Comparison of ENCODE assay signal across 11 cellular contexts in the genomic region with DNA sequence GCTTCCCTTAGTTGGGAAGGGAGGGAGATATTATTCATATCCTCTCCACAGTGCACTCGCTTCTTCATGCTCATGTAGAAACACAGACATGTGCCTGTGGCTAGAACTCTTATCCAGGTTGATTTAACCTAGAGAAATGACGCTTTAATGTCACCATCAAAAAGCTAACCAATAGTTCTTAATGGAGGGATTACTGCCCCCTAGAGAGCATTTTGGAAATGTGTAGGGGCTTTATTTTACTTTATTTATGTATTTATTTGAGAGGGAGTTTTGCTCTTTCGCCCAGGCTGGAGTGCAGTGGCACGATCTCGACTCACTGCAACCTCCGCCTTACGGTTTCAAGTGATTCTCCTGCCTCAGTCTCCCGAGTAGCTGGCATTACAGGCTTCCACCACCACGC.
DNase-seq lines count a peak whose midpoint lies in the region; ATAC-seq, FAIRE-seq and TF ChIP-seq lines count a peak whose summit lies in the region.
"Had no signal": no experiment of that assay in that cellular context is flagged by ENCODE, and none has a peak within 500 bp of the region (broad histone marks: within the 10 kb centered on the region; RNA-seq: fewer than 3 reads in every experiment).

No MANE protein-coding gene starts in this region.

- no peak for FAIRE-seq in D721Med (lab: Jason Lieb, UNC)

- POLR2A ChIA-PET in WTC11 (lab: Charles Lee) = no interaction called here
- POLR2A ChIA-PET in activated CD8-positive, alpha-beta T cell treated with anti-CD3 and anti-CD28 coated beads, Interleukin-2, amount 10 ng/mL, durations not matched to agents 7 days and 5 days (lab: Charles Lee) = no interaction called here

- H3K4me3 Mint-ChIP-seq in WTC11 = no peak overlapping the region
- H3K4me3 Mint-ChIP-seq in activated CD8-positive, alpha-beta T cell treated with anti-CD3 and anti-CD28 coated beads, Interleukin-2, amount 10 ng/mL, durations not matched to agents 7 days and 5 days = no peak overlapping the region
- H3K4me3 Mint-ChIP-seq: central memory CD8-positive, alpha-beta T cell had no signal

- peaks cover 10% of the 10 kb centered on the region for H3K4me1 Mint-ChIP-seq in WTC11
- H3K4me1 Mint-ChIP-seq in activated CD8-positive, alpha-beta T cell treated with anti-CD3 and anti-CD28 coated beads, Interleukin-2, amount 10 ng/mL, durations not matched to agents 7 days and 5 days (ENCODE audit: low read depth) = no peaks in the 10 kb centered on the region

- TF ChIP-seq EP300 in Ishikawa (IDR thresholded peaks at IDR 0.05; ENCODE audit: borderline replicate concordance) = no peak

- no peak overlapping the region for H3K27ac Mint-ChIP-seq in WTC11
- H3K27ac Mint-ChIP-seq in activated CD8-positive, alpha-beta T cell treated with anti-CD3 and anti-CD28 coated beads, Interleukin-2, amount 10 ng/mL, durations not matched to agents 7 days and 5 days = no peak overlapping the region

- TF ChIP-seq RAD21 in Ishikawa (IDR thresholded peaks at IDR 0.05; ENCODE audit: low read depth) = peak; percentile 48

- CTCF ChIA-PET in WTC11 (lab: Charles Lee) = interaction anchor here (0.7 to 3.0 kb wide), 11 partner anchors 76 to 329 kb away, joined by 3 to 33 read pairs (median 4); no protein-coding TSS in a partner anchor
- CTCF ChIA-PET in activated CD8-positive, alpha-beta T cell treated with anti-CD3 and anti-CD28 coated beads, Interleukin-2, amount 10 ng/mL, durations not matched to agents 7 days and 5 days (lab: Charles Lee) = no interaction called here

- no peaks in the 10 kb centered on the region for H3K27me3 Mint-ChIP-seq in WTC11 (ENCODE audit: low read depth)
- H3K27me3 Mint-ChIP-seq in activated CD8-positive, alpha-beta T cell treated with anti-CD3 and anti-CD28 coated beads, Interleukin-2, amount 10 ng/mL, durations not matched to agents 7 days and 5 days (ENCODE audit: low read depth) = peaks cover 13% of the 10 kb centered on the region

- H3K36me3 Mint-ChIP-seq in WTC11 = no peaks in the 10 kb centered on the region
- no peaks in the 10 kb centered on the region for H3K36me3 Mint-ChIP-seq in activated CD8-positive, alpha-beta T cell treated with anti-CD3 and anti-CD28 coated beads, Interleukin-2, amount 10 ng/mL, durations not matched to agents 7 days and 5 days (ENCODE audit: low read depth)

- 0 out of 2 replicates have a peak, but pooled peaks have one; percentile 22 for ATAC-seq in WTC11
- ATAC-seq in left lobe of liver = peak; percentile 91
- ATAC-seq in GM18498 (IDR thresholded peaks at IDR 0.05; ENCODE audit: unreplicated experiment) = no peak
- ATAC-seq in activated CD8-positive, alpha-beta T cell treated with anti-CD3 and anti-CD28 coated beads, Interleukin-2, amount 10 ng/mL, durations not matched to agents 7 days and 5 days = no peak
- ATAC-seq in HG02938 (IDR thresholded peaks at IDR 0.05; ENCODE audit: unreplicated experiment) = no peak

- DNase-seq in D721Med (ENCODE audit: insufficient read length, low spot score) (no peak), WTC11 (ENCODE audit: low spot score) (no peak), left lobe of liver (ENCODE audit: low spot score) (no peak)
- DNase-seq in activated CD8-positive, alpha-beta T cell treated with anti-CD3 and anti-CD28 coated beads, Interleukin-2, amount 10 ng/mL, durations not matched to agents 7 days and 5 days = no peak
- DNase-seq in stimulated activated CD4-positive, alpha-beta T cell treated with anti-CD3 and anti-CD28 coated beads, Interleukin-2, amount 100 ng/mL, for 24 hours = no peak
- DNase-seq: activated CD4-positive, alpha-beta T cell treated with anti-CD3 and anti-CD28 coated beads, Interleukin-2, amount 50 U/mL, for 4 hours; NCI-H748 treated with DMSO at 0.1 percent for 48 hours had no signal

- TF ChIP-seq CTCF in D721Med (IDR thresholded peaks at IDR 0.05; ENCODE audit: insufficient read depth, missing control alignments) (peak; percentile 27), WTC11 (IDR thresholded peaks at IDR 0.05) (peak; percentile 41; the same call in 1 of the 2 replicates)

- H3K9me3 Mint-ChIP-seq in WTC11 = 0 out of 2 replicates have a peak, but pooled peaks cover 5% of the 10 kb centered on the region
- no peaks in the 10 kb centered on the region for H3K9me3 Mint-ChIP-seq in activated CD8-positive, alpha-beta T cell treated with anti-CD3 and anti-CD28 coated beads, Interleukin-2, amount 10 ng/mL, durations not matched to agents 7 days and 5 days (ENCODE audit: insufficient read depth)
- H3K9me3 Mint-ChIP-seq: central memory CD8-positive, alpha-beta T cell had no signal

TF ChIP-seq in Ishikawa, 13 proteins besides CTCF, POLR2A, EP300 and RAD21 (continues in another document):
- no peak for TF ChIP-seq MAX (IDR thresholded peaks at IDR 0.05)
- no peak for TF ChIP-seq FOXM1 (IDR thresholded peaks at IDR 0.05; ENCODE audit: borderline replicate concordance, low read depth)
- no peak for TF ChIP-seq NFIC (IDR thresholded peaks at IDR 0.05)
- TF ChIP-seq YY1 (IDR thresholded peaks at IDR 0.05; ENCODE audit: low read depth) = no peak
- TF ChIP-seq TAF1 (IDR thresholded peaks at IDR 0.05; ENCODE audit: low read depth) = no peak
- TF ChIP-seq REST (IDR thresholded peaks at IDR 0.05; ENCODE audit: low read depth) = no peak
- no peak for TF ChIP-seq CREB1 (IDR thresholded peaks at IDR 0.05; ENCODE audit: low read depth)
- no peak for TF ChIP-seq TEAD4 (IDR thresholded peaks at IDR 0.05)
- no peak for TF ChIP-seq EGR1 (IDR thresholded peaks at IDR 0.05)

TF ChIP-seq in WTC11, 78 proteins besides CTCF, POLR2A, EP300 and RAD21:
- TF ChIP-seq ZNF317 (CRISPR knock-in tag; IDR thresholded peaks at IDR 0.05; ENCODE audit: borderline replicate concordance, low read depth) = no peak
- TF ChIP-seq JAZF1 (CRISPR knock-in tag; IDR thresholded peaks at IDR 0.05) = no peak
- no peak for TF ChIP-seq PRDM15 (CRISPR knock-in tag; IDR thresholded peaks at IDR 0.05)
- no peak for TF ChIP-seq ZNF219 (CRISPR knock-in tag; IDR thresholded peaks at IDR 0.05; ENCODE audit: borderline replicate concordance)
- no peak for TF ChIP-seq FOXJ3 (CRISPR knock-in tag; IDR thresholded peaks at IDR 0.05; ENCODE audit: borderline replicate concordance)
- no peak for TF ChIP-seq ATF1 (CRISPR knock-in tag; IDR thresholded peaks at IDR 0.05)
- TF ChIP-seq OVOL2 (CRISPR knock-in tag; IDR thresholded peaks at IDR 0.05; ENCODE audit: borderline replicate concordance) = no peak
- TF ChIP-seq GRHL2 (CRISPR knock-in tag; IDR thresholded peaks at IDR 0.05; ENCODE audit: insufficient replicate concordance, severe bottlenecking) = no peak
- no peak for TF ChIP-seq ETV6 (CRISPR knock-in tag; IDR thresholded peaks at IDR 0.05)
- no peak for TF ChIP-seq ZNF512 (CRISPR knock-in tag; IDR thresholded peaks at IDR 0.05; ENCODE audit: borderline replicate concordance)
- no peak for TF ChIP-seq RORB (CRISPR knock-in tag; IDR thresholded peaks at IDR 0.05)

Comparison
In these comparisons a context has a peak if more than half of its experiments do, and no peak if none do; other contexts are left out.
1. ATAC-seq: peak in WTC11 (single experiment) and left lobe of liver (single experiment); none in GM18498 (single experiment), activated CD8-positive, alpha-beta T cell treated with anti-CD3 and anti-CD28 coated beads, Interleukin-2, amount 10 ng/mL, durations not matched to agents 7 days and 5 days (single experiment) and HG02938 (single experiment).